In the genomic region with DNA sequence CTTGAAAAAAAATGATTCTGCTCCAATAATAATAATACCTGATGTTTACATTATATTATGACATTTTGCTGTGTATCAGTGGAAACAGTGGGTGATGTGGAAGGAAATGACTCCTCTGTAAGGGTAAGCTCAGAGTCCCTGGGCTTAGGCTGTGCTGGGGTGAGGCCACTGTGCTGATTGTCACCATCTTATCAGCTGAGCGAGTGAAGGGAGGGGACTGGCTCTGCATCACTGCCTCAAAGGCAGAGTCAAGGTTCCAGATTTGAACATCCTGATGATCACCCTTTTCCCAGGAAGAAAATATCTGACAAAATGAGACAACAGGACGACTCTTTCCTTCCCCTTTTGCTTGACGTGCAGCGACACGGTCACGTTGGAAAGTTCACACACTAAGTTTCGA, we compare ENCODE assay signal across 20 cellular contexts. TPM values are rescaled to one million over a fixed set of nuclear protein-coding genes. Genes with fewer than 3 reads are reported as not detected.
"Had no signal": no experiment of that assay in that cellular context is flagged by ENCODE, and none has a peak within 500 bp of the region (broad histone marks: within the 10 kb centered on the region; RNA-seq: fewer than 3 reads in every experiment).

No MANE protein-coding gene starts in this region.

- H3K9me3 ChIP-seq: esophagus squamous epithelium, gastroesophageal sphincter, left ventricle myocardium inferior, psoas muscle, sigmoid colon had no signal

- H3K4me1 Mint-ChIP-seq: naive B cell had no signal

- H3K4me1 ChIP-seq: esophagus squamous epithelium, gastroesophageal sphincter, left ventricle myocardium inferior, psoas muscle, sigmoid colon had no signal

- H3K27ac Mint-ChIP-seq: effector memory CD8-positive, alpha-beta T cell; type B pancreatic cell had no signal

- H3K9me3 Mint-ChIP-seq: effector memory CD8-positive, alpha-beta T cell; nephron; type B pancreatic cell had no signal

- H3K36me3 ChIP-seq: esophagus squamous epithelium, gastroesophageal sphincter, left ventricle myocardium inferior, sigmoid colon had no signal

- H3K4me3 ChIP-seq: esophagus squamous epithelium, gastroesophageal sphincter, left ventricle myocardium inferior, lung, psoas muscle, sigmoid colon, skin epidermis had no signal

- H3K4me3 Mint-ChIP-seq: effector memory CD8-positive, alpha-beta T cell; naive B cell; nephron; type B pancreatic cell had no signal

- H3K27ac ChIP-seq: esophagus squamous epithelium, gastroesophageal sphincter, left ventricle myocardium inferior, psoas muscle, sigmoid colon, skin epidermis had no signal

- ATAC-seq: effector memory CD8-positive, alpha-beta T cell; gastroesophageal sphincter; psoas muscle had no signal

- H3K27me3 ChIP-seq: sigmoid colon had no signal

- H3K36me3 Mint-ChIP-seq: naive B cell, type B pancreatic cell had no signal

- DNase-seq: effector memory CD8-positive, alpha-beta T cell; esophagus squamous epithelium; foreskin fibroblast; glutamatergic neuron; left ventricle myocardium inferior; mesendoderm; naive B cell; psoas muscle; retina; sigmoid colon; stimulated activated CD4-positive, alpha-beta T cell treated with anti-CD3 and anti-CD28 coated beads, Interleukin-2, amount 100 ng/mL, for 24 hours; stimulated activated CD4-positive, alpha-beta T cell treated with anti-CD3 and anti-CD28 coated beads, Interleukin-4, amount 100 ng/mL, for 4 hours; stimulated activated naive CD4-positive, alpha-beta T cell had no signal

RNA-seq across cellular contexts. Expression of gene HABP2, which starts 24.0 kb away (rescaled TPM):
- total RNA-seq: gastroesophageal sphincter, left ventricle myocardium inferior, omental fat pad, sigmoid colon had no signal
- polyA plus RNA-seq: keratinocyte, sigmoid colon had no signal
